Comparison of ENCODE assay signal across 22 cellular contexts in genomic region chr5:16546712-16547111, GRCh38.
DNase-seq lines count a peak whose midpoint lies in the region; ATAC-seq, FAIRE-seq and TF ChIP-seq lines count a peak whose summit lies in the region.
"Had no signal": no experiment of that assay in that cellular context is flagged by ENCODE, and none has a peak within 500 bp of the region (broad histone marks: within the 10 kb centered on the region; RNA-seq: fewer than 3 reads in every experiment).

No MANE protein-coding gene starts in this region.

- no peaks in the 10 kb centered on the region for H3K9me3 ChIP-seq in astrocyte (ENCODE audit: insufficient read depth, low read depth, low read length)
- H3K9me3 ChIP-seq in heart right ventricle, result no peaks in the 10 kb centered on the region
- H3K9me3 ChIP-seq in PC-3 (ENCODE audit: low read length), result no peaks in the 10 kb centered on the region
- H3K9me3 ChIP-seq: sigmoid colon, testis had no signal

- H3K27ac ChIP-seq in astrocyte (ENCODE audit: low read depth, low read length) (peak overlapping the region; percentile 48), heart right ventricle (peak overlapping the region in 9 of 10 donors; percentile 36 to 86 (median 67)), PC-3 (ENCODE audit: low read length) (no peak overlapping the region)
- H3K27ac ChIP-seq: BLaER1, sigmoid colon, testis had no signal

- no peaks in the 10 kb centered on the region for H3K27me3 ChIP-seq in astrocyte (ENCODE audit: insufficient read depth, low read length)
- no peaks in the 10 kb centered on the region for H3K27me3 ChIP-seq in heart right ventricle
- H3K27me3 ChIP-seq in PC-3 (ENCODE audit: low read length), result no peaks in the 10 kb centered on the region
- H3K27me3 ChIP-seq: BLaER1, sigmoid colon, testis had no signal

- H3K27me3 Mint-ChIP-seq in astrocyte (ENCODE audit: low read depth, unreplicated experiment) (no peaks in the 10 kb centered on the region), nephron (ENCODE audit: low read depth) (peaks cover 3% of the 10 kb centered on the region), type B pancreatic cell (no peaks in the 10 kb centered on the region)
- H3K27me3 Mint-ChIP-seq: memory B cell had no signal

- DNase-seq in astrocyte (ENCODE audit: low read depth) (no peak), heart right ventricle (no peak), type B pancreatic cell (ENCODE audit: extremely low spot score, unreplicated experiment) (no peak), COLO829 (ENCODE audit: low spot score) (no peak), PC-3 (no peak)
- DNase-seq: activated B cell treated with CpG ODN at 0.5 μM for 24 hours; amniotic stem cell; MV-4-11; NCI-H2081; NCI-H510A treated with DMSO at 0.1 percent for 48 hours; SHP77 treated with DMSO at 0.1 percent for 48 hours; sigmoid colon; stimulated activated CD4-positive, alpha-beta T cell treated with anti-CD3 and anti-CD28 coated beads, Interleukin-4, amount 100 ng/mL, for 1 hour; testis had no signal

- BruUV-seq in PC-3 (replicated peaks; lab: Mats Ljungman, UMichigan), result no TSS peak

- CTCF ChIA-PET in PC-3 (lab: Charles Lee), result interaction anchor here (0.6 kb wide), 1 partner anchor 14 kb away, joined by 3 read pairs; no protein-coding TSS in a partner anchor

- H3K9ac ChIP-seq in astrocyte (ENCODE audit: low read length), result peak overlapping the region; percentile 15
- H3K9ac ChIP-seq in PC-3 (ENCODE audit: low read length), result no peak overlapping the region
- H3K9ac ChIP-seq: BLaER1 had no signal

- FAIRE-seq in astrocyte (lab: Jason Lieb, UNC), result no peak
- FAIRE-seq: H1 had no signal

- no peaks in the 10 kb centered on the region for H3F3A ChIP-seq in PC-3 (ENCODE audit: low read length, unreplicated experiment)

- H3K4me1 Mint-ChIP-seq in astrocyte (ENCODE audit: low read depth, unreplicated experiment), result peaks cover 27% of the 10 kb centered on the region
- peaks cover 61% of the 10 kb centered on the region for H3K4me1 Mint-ChIP-seq in nephron
- H3K4me1 Mint-ChIP-seq in type B pancreatic cell (ENCODE audit: unreplicated experiment), result no peaks in the 10 kb centered on the region

- no peaks in the 10 kb centered on the region for H3K9me2 ChIP-seq in PC-3 (replicated peaks; ENCODE audit: low read length)

- H3K4me3 ChIP-seq in astrocyte (ENCODE audit: insufficient read depth, low read depth, low read length) (no peak overlapping the region), heart right ventricle (no peak overlapping the region), PC-3 (ENCODE audit: low read length) (no peak overlapping the region)
- H3K4me3 ChIP-seq: BLaER1, sigmoid colon, testis had no signal

- no peak overlapping the region for H2AFZ ChIP-seq in astrocyte (ENCODE audit: low read depth, low read length)
- H2AFZ ChIP-seq in PC-3 (ENCODE audit: low read length), result no peak overlapping the region

- TF ChIP-seq CTCF in astrocyte (IDR thresholded peaks at IDR 0.05; ENCODE audit: insufficient read depth, low read depth, low read length), result no peak
- no peak for TF ChIP-seq CTCF in heart right ventricle (IDR thresholded peaks at IDR 0.05)
- no peak for TF ChIP-seq CTCF in nephron (IDR thresholded peaks at IDR 0.05; ENCODE audit: unreplicated experiment in 3 of 3)
- no peak for TF ChIP-seq CTCF in type B pancreatic cell (conservative IDR thresholded peaks at IDR 0.05)
- no peak for TF ChIP-seq CTCF in PC-3 (conservative IDR thresholded peaks at IDR 0.05; ENCODE audit: low read depth, low read length)

- POLR2A ChIA-PET in PC-3 (lab: Charles Lee; ENCODE audit: unreplicated experiment), result no interaction called here

- H3K36me3 ChIP-seq in astrocyte (ENCODE audit: insufficient read depth, low read length) (no peaks in the 10 kb centered on the region), heart right ventricle (no peaks in the 10 kb centered on the region), PC-3 (ENCODE audit: low read depth, low read length) (no peaks in the 10 kb centered on the region)
- H3K36me3 ChIP-seq: sigmoid colon had no signal

- H3K79me2 ChIP-seq in astrocyte (ENCODE audit: insufficient read depth, low read length) (no peaks in the 10 kb centered on the region), PC-3 (ENCODE audit: low read length) (no peaks in the 10 kb centered on the region)

- H3K27ac Mint-ChIP-seq in astrocyte (ENCODE audit: unreplicated experiment), result peak overlapping the region; percentile 68
- H3K27ac Mint-ChIP-seq in nephron, result peak overlapping the region in 2 of 3 experiments; percentile 48 to 55
- peak overlapping the region; percentile 53 for H3K27ac Mint-ChIP-seq in type B pancreatic cell
- H3K27ac Mint-ChIP-seq: activated B cell treated with CpG ODN at 0.5 μM for 24 hours; IgD-negative memory B cell; memory B cell; T-helper 1 cell treated with Interleukin-12 subunit alpha and Interleukin-12 subunit beta and Interleukin-4 antibody, amounts not matched to agents 30 μg/mL and 1 μg/mL, for 36 hours had no signal

- H3K4me2 ChIP-seq in astrocyte (ENCODE audit: low read length) (peak overlapping the region; percentile 1), PC-3 (ENCODE audit: low read length) (no peak overlapping the region)
- H3K4me2 ChIP-seq: BLaER1 had no signal

- no peaks in the 10 kb centered on the region for H3K36me3 Mint-ChIP-seq in astrocyte (ENCODE audit: low read depth, unreplicated experiment)
- H3K36me3 Mint-ChIP-seq in nephron (ENCODE audit: low read depth), result no peaks in the 10 kb centered on the region
- no peaks in the 10 kb centered on the region for H3K36me3 Mint-ChIP-seq in type B pancreatic cell

- H3K9me3 Mint-ChIP-seq in astrocyte (ENCODE audit: unreplicated experiment) (no peaks in the 10 kb centered on the region), nephron (no peaks in the 10 kb centered on the region), type B pancreatic cell (no peaks in the 10 kb centered on the region)
- H3K9me3 Mint-ChIP-seq: activated B cell treated with CpG ODN at 0.5 μM for 24 hours; IgD-negative memory B cell; memory B cell; neural crest cell; T-helper 1 cell treated with Interleukin-12 subunit alpha and Interleukin-12 subunit beta and Interleukin-4 antibody, amounts not matched to agents 30 μg/mL and 1 μg/mL, for 36 hours had no signal

- ATAC-seq in heart right ventricle (peak in 6 of 8 donors; percentile 27 to 70 (median 58)), GM18907 (IDR thresholded peaks at IDR 0.05; ENCODE audit: unreplicated experiment) (no peak), PC-3 (no peak)

- 48 to 55% methylated on average over 4 of the region's 4 CpGs for WGBS in heart right ventricle, 2 donors

- intact Hi-C loops in heart right ventricle (cut with DNase I) (loop anchor here in 3 of 10 donors (2.0 to 10.0 kb wide), 4 partner anchors 38 to 118 kb away; no protein-coding TSS in a partner anchor), PC-3 (cut with micrococcal nuclease) (no loop called here)

- H3K4me3 Mint-ChIP-seq in astrocyte (ENCODE audit: unreplicated experiment), result no peak overlapping the region
- H3K4me3 Mint-ChIP-seq in nephron, result no peak overlapping the region
- no peak overlapping the region for H3K4me3 Mint-ChIP-seq in type B pancreatic cell
- H3K4me3 Mint-ChIP-seq: activated B cell treated with CpG ODN at 0.5 μM for 24 hours; IgD-negative memory B cell; memory B cell; neural crest cell; T-helper 1 cell treated with Interleukin-12 subunit alpha and Interleukin-12 subunit beta and Interleukin-4 antibody, amounts not matched to agents 30 μg/mL and 1 μg/mL, for 36 hours had no signal

- H4K20me1 ChIP-seq in astrocyte (ENCODE audit: insufficient read depth, low read length) (no peaks in the 10 kb centered on the region), PC-3 (ENCODE audit: low read length) (no peaks in the 10 kb centered on the region)

- H3K4me1 ChIP-seq in astrocyte (ENCODE audit: insufficient read depth, low read length) (peaks cover 5% of the 10 kb centered on the region), heart right ventricle (peaks cover 0 to 59% (median 10%) of the 10 kb centered on the region in 9 donors), PC-3 (ENCODE audit: insufficient read depth, low read length) (no peaks in the 10 kb centered on the region; the same call in none of the 2 replicates)
- H3K4me1 ChIP-seq: testis had no signal

Comparison
In these comparisons a context has a peak if more than half of its experiments do, and no peak if none do; other contexts are left out.
1. ATAC-seq: peak in heart right ventricle (6 of 8); none in GM18907 (single experiment) and PC-3 (single experiment).
2. Peak in every context shown above with its lines, with median percentiles within 50 percentile points of each other: H3K27ac Mint-ChIP-seq.